In the genomic region with DNA sequence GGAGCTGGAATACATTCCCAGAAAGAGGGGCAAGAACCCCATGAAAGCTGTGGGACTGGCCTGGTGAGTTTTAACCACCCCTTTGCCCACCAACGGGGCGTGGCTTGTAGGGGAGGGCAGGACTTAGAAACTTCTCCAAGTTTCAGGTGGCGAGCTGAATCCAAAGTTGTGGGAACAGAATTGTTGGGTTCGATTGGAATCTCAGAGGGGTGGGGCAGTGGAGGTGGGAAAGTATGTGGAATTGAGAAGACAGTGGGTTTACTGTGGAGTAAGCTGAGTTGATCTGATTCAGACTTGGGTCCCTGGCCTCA, we compare ENCODE assay signal across 10 cellular contexts. TPM values are rescaled to one million over a fixed set of nuclear protein-coding genes. Genes with fewer than 3 reads are reported as not detected.
DNase-seq lines count a peak whose midpoint lies in the region; ATAC-seq, FAIRE-seq and TF ChIP-seq lines count a peak whose summit lies in the region.
"Had no signal": no experiment of that assay in that cellular context is flagged by ENCODE, and none has a peak within 500 bp of the region (broad histone marks: within the 10 kb centered on the region; RNA-seq: fewer than 3 reads in every experiment).

No MANE protein-coding gene starts in this region.

- POLR2A ChIA-PET in SK-N-SH (lab: Yijun Ruan, JAX): interaction anchor here (0.9 kb wide), 1 partner anchor 9 kb away, joined by 3 read pairs; no protein-coding TSS in a partner anchor

- H3K36me3 ChIP-seq in SK-N-SH (replicated peaks in 1 of 2; ENCODE audit: control insufficient read depth in 1 of 2, insufficient read depth in 2 of 2, low read length in 1 of 2): peaks cover 28 to 37% of the 10 kb centered on the region in 2 experiments
- peaks cover 32 to 35% of the 10 kb centered on the region in 2 experiments for H3K36me3 ChIP-seq in keratinocyte (ENCODE audit: control insufficient read depth in 2 of 2, extremely low read depth in 1 of 2, insufficient read depth in 2 of 2, low read length in 2 of 2)
- H3K36me3 ChIP-seq in stomach smooth muscle (ENCODE audit: control insufficient read depth in 2 of 2, insufficient read depth in 2 of 2, low read length in 2 of 2): peaks cover 35 to 38% of the 10 kb centered on the region in 2 donors

- H3K27me3 ChIP-seq in SK-N-SH (ENCODE audit: insufficient read depth) (no peaks in the 10 kb centered on the region), keratinocyte (ENCODE audit: control insufficient read depth, extremely low read depth, insufficient read depth, low read length) (no peaks in the 10 kb centered on the region), stomach smooth muscle (ENCODE audit: control insufficient read depth in 1 of 2, insufficient read depth in 2 of 2, low read length in 2 of 2) (no peaks in the 10 kb centered on the region)

- H3K79me2 ChIP-seq in SK-N-SH (ENCODE audit: insufficient read depth) (peaks cover 51% of the 10 kb centered on the region), keratinocyte (ENCODE audit: control insufficient read depth, insufficient read depth, low read length) (peaks cover 18% of the 10 kb centered on the region)

- H3K9me1 ChIP-seq in keratinocyte (ENCODE audit: control insufficient read depth, extremely low read depth, insufficient read depth, low read length): peaks cover 2% of the 10 kb centered on the region

- H2AFZ ChIP-seq in SK-N-SH (ENCODE audit: low read depth) (no peak overlapping the region), keratinocyte (ENCODE audit: control insufficient read depth, low read length) (no peak overlapping the region)

- intact Hi-C loops in activated T-helper 2 cell treated with anti-CD3 and anti-CD28 coated beads, Interferon-gamma antibody, Interleukin-2, Interleukin-4, amounts not matched to agents 10 μg/mL and 5 μg/mL and 100 μg/mL, durations not matched to agents 14 hours and 24 hours and 36 hours (cut with micrococcal nuclease): loop anchor here (2.0 to 5.0 kb wide), 2 partner anchors 45 to 1116 kb away; a partner anchor contains a TSS

- H3F3A ChIP-seq in SK-N-SH (replicated peaks; ENCODE audit: insufficient read depth): no peaks in the 10 kb centered on the region

- no peaks in the 10 kb centered on the region for H3K9me3 ChIP-seq in SK-N-SH
- H3K9me3 ChIP-seq in keratinocyte (ENCODE audit: control insufficient read depth, low read depth, low read length): no peaks in the 10 kb centered on the region
- no peaks in the 10 kb centered on the region for H3K9me3 ChIP-seq in stomach smooth muscle (ENCODE audit: control insufficient read depth in 2 of 2, low read length in 2 of 2)
- H3K9me3 ChIP-seq: mucosa of descending colon had no signal

- peak overlapping the region; percentile 85 to 98 for H3K4me3 ChIP-seq in SK-N-SH (ENCODE audit: low read depth in 2 of 2, low read length in 1 of 2)
- peak overlapping the region; percentile 76 to 96 (median 93) for H3K4me3 ChIP-seq in keratinocyte (ENCODE audit: control insufficient read depth in 2 of 3, extremely low read depth in 1 of 3, insufficient read depth in 2 of 3, low read depth in 1 of 3, low read length in 3 of 3)
- H3K4me3 ChIP-seq in stomach smooth muscle (ENCODE audit: low read length in 2 of 2): peak overlapping the region; percentile 81 to 96

- H3K27ac ChIP-seq in SK-N-SH (ENCODE audit: low read depth in 2 of 2, low read length in 1 of 2) (no peak overlapping the region), keratinocyte (ENCODE audit: control insufficient read depth, insufficient read depth, low read length) (peak overlapping the region; percentile 65), stomach smooth muscle (ENCODE audit: low read length) (peak overlapping the region; percentile 70)

- no peaks in the 10 kb centered on the region for H3K27me3 Mint-ChIP-seq in activated T-helper 2 cell treated with anti-CD3 and anti-CD28 coated beads, Interferon-gamma antibody, Interleukin-2, Interleukin-4, amounts not matched to agents 10 μg/mL and 5 μg/mL and 100 μg/mL, durations not matched to agents 14 hours and 24 hours and 36 hours (ENCODE audit: low read depth)

- DNase-seq in SK-N-SH: no peak
- no peak for DNase-seq in activated T-helper 2 cell treated with anti-CD3 and anti-CD28 coated beads, Interferon-gamma antibody, Interleukin-2, Interleukin-4, amounts not matched to agents 10 μg/mL and 5 μg/mL and 100 μg/mL, durations not matched to agents 14 hours and 24 hours and 36 hours (ENCODE audit: low spot score)
- no peak for DNase-seq in keratinocyte (ENCODE audit: low read depth, low spot score)
- DNase-seq in NCI-H2227 treated with DMSO at 0.1 percent for 48 hours (lab: John Stamatoyannopoulos, UW): no peak

- H3K36me3 Mint-ChIP-seq in activated T-helper 2 cell treated with anti-CD3 and anti-CD28 coated beads, Interferon-gamma antibody, Interleukin-2, Interleukin-4, amounts not matched to agents 10 μg/mL and 5 μg/mL and 100 μg/mL, durations not matched to agents 14 hours and 24 hours and 36 hours (ENCODE audit: low read depth): peaks cover 46% of the 10 kb centered on the region

- H3K9ac ChIP-seq in SK-N-SH (peak overlapping the region; percentile 68), keratinocyte (ENCODE audit: control insufficient read depth, extremely low read depth, insufficient read depth, low read length) (peak overlapping the region; percentile 80), stomach smooth muscle (ENCODE audit: low read length in 2 of 2) (peak overlapping the region; percentile 42 to 78)

- TF ChIP-seq CTCF in SK-N-SH (IDR thresholded peaks at IDR 0.05): no peak
- no peak for TF ChIP-seq CTCF in keratinocyte (optimal IDR thresholded peaks at IDR 0.05 in 1 of 3, IDR thresholded peaks at IDR 0.05 in 1 of 3, conservative IDR thresholded peaks at IDR 0.05 in 1 of 3; ENCODE audit: extremely low read depth in 1 of 3, insufficient read depth in 2 of 3, low read length in 3 of 3)

- CTCF ChIA-PET in SK-N-SH (lab: Yijun Ruan, JAX): interaction anchor here (0.6 to 5.7 kb wide), 19 partner anchors 10 to 194 kb away, joined by 3 to 47 read pairs (median 6); a partner anchor contains a TSS

- H4K20me1 ChIP-seq in SK-N-SH (ENCODE audit: insufficient read depth) (peaks cover 6% of the 10 kb centered on the region; the same call in 1 of the 2 replicates), keratinocyte (ENCODE audit: control insufficient read depth, extremely low read depth, insufficient read depth, low read length) (peaks cover 3% of the 10 kb centered on the region)

- no peak for TF ChIP-seq EP300 in SK-N-SH (IDR thresholded peaks at IDR 0.05; ENCODE audit: borderline replicate concordance in 1 of 2, low read depth in 1 of 2, low read length in 1 of 2)

- H3K4me1 Mint-ChIP-seq in activated T-helper 2 cell treated with anti-CD3 and anti-CD28 coated beads, Interferon-gamma antibody, Interleukin-2, Interleukin-4, amounts not matched to agents 10 μg/mL and 5 μg/mL and 100 μg/mL, durations not matched to agents 14 hours and 24 hours and 36 hours (ENCODE audit: low read depth): peaks cover 20% of the 10 kb centered on the region

- ATAC-seq in SK-N-SH treated with all-trans-retinoic acid at 6 μM for 48 hours (no peak), GM19395 (IDR thresholded peaks at IDR 0.05; ENCODE audit: unreplicated experiment) (no peak), HG03108 (IDR thresholded peaks at IDR 0.05; ENCODE audit: unreplicated experiment) (no peak)
- ATAC-seq: mucosa of descending colon had no signal

- WGBS in SK-N-SH (ENCODE audit: low lambda C conversion rate): 52% methylated on average over 4 of the region's 4 CpGs

- peaks cover 14 to 19% of the 10 kb centered on the region in 2 experiments; a peak in 1 of 4 replicates for H3K4me1 ChIP-seq in SK-N-SH (ENCODE audit: control insufficient read depth in 1 of 2, insufficient read depth in 2 of 2, low read depth in 1 of 2, low read length in 1 of 2)
- H3K4me1 ChIP-seq in keratinocyte (ENCODE audit: control insufficient read depth, extremely low read depth, insufficient read depth, low read length): peaks cover 27% of the 10 kb centered on the region
- peaks cover 42% of the 10 kb centered on the region for H3K4me1 ChIP-seq in stomach smooth muscle (ENCODE audit: control insufficient read depth, insufficient read depth, low read length)

- dilution Hi-C loops in keratinocyte (cut with MboI; ENCODE audit: extremely low pct_ligation_motif_present, low sequenced_read_pairs): no loop called here

- peak overlapping the region; percentile 47 for H3K27ac Mint-ChIP-seq in activated T-helper 2 cell treated with anti-CD3 and anti-CD28 coated beads, Interferon-gamma antibody, Interleukin-2, Interleukin-4, amounts not matched to agents 10 μg/mL and 5 μg/mL and 100 μg/mL, durations not matched to agents 14 hours and 24 hours and 36 hours

- H3K9me2 ChIP-seq in SK-N-SH: no peaks in the 10 kb centered on the region

- no peak for TF ChIP-seq RAD21 in SK-N-SH (IDR thresholded peaks at IDR 0.05; ENCODE audit: low read length)

- H3K4me3 Mint-ChIP-seq in activated T-helper 2 cell treated with anti-CD3 and anti-CD28 coated beads, Interferon-gamma antibody, Interleukin-2, Interleukin-4, amounts not matched to agents 10 μg/mL and 5 μg/mL and 100 μg/mL, durations not matched to agents 14 hours and 24 hours and 36 hours (ENCODE audit: low read depth): peak overlapping the region; percentile 94

- H3K4me2 ChIP-seq in SK-N-SH (peak overlapping the region; percentile 94), keratinocyte (ENCODE audit: control insufficient read depth, extremely low read depth, insufficient read depth, low read depth, low read length) (peak overlapping the region; percentile 88)

- H3K9me3 Mint-ChIP-seq in activated T-helper 2 cell treated with anti-CD3 and anti-CD28 coated beads, Interferon-gamma antibody, Interleukin-2, Interleukin-4, amounts not matched to agents 10 μg/mL and 5 μg/mL and 100 μg/mL, durations not matched to agents 14 hours and 24 hours and 36 hours: no peaks in the 10 kb centered on the region

- no peak for FAIRE-seq in keratinocyte (lab: Jason Lieb, UNC)
- FAIRE-seq: A204.1 had no signal

RNA-seq across cellular contexts. Expression of a gene that starts 1.1 kb away (rescaled TPM):
- polyA plus RNA-seq in SK-N-SH (2012; rRNA removed) (92.2 and 101 TPM in 2 replicates), keratinocyte (21.8 to 36.2 TPM (median 22.8 TPM) in 3 replicates)
- 56.7 and 75.3 TPM in 2 replicates for polyA plus RNA-seq in SK-N-SH (2012; cell fraction: cytosol; rRNA removed)
- 57.8 and 74.7 TPM in 2 replicates for polyA plus RNA-seq in SK-N-SH (2012; cell fraction: nucleus; rRNA removed)
- total RNA-seq in activated T-helper 2 cell treated with anti-CD3 and anti-CD28 coated beads, Interferon-gamma antibody, Interleukin-2, Interleukin-4, amounts not matched to agents 10 μg/mL and 5 μg/mL and 100 μg/mL, durations not matched to agents 14 hours and 24 hours and 36 hours: 19.9 and 20.8 TPM in 2 replicates
- polyA plus RNA-seq in keratinocyte (2011; ENCODE audit: low read depth): 10.8 TPM
- 20.8 and 30.2 TPM in 2 replicates for polyA plus RNA-seq in keratinocyte (2011; cell fraction: cytosol; rRNA removed)
- 21.9 and 23.9 TPM in 2 replicates for polyA plus RNA-seq in keratinocyte (2011; cell fraction: nucleus; rRNA removed)
- 29.2 and 36.6 TPM in 2 replicates for polyA plus RNA-seq in keratinocyte (2012; ENCODE audit: low replicate concordance)
- 6.2 to 31.2 TPM (median 9.2 TPM) in 3 replicates for polyA minus RNA-seq in keratinocyte
- polyA minus RNA-seq in keratinocyte (2011; cell fraction: cytosol; rRNA and poly(A)+ RNA removed): 13.4 TPM
- polyA minus RNA-seq in keratinocyte (2011; cell fraction: nucleus; rRNA and poly(A)+ RNA removed): 5.5 and 7.0 TPM in 2 replicates

RNA-seq across cellular contexts. Expression of a gene that starts 1.5 kb away (rescaled TPM):
- polyA plus RNA-seq in SK-N-SH (2012; rRNA removed) (223 and 276 TPM in 2 replicates), keratinocyte (76.3 to 94.3 TPM (median 78.4 TPM) in 3 replicates)
- 191 and 203 TPM in 2 replicates for polyA plus RNA-seq in SK-N-SH (2012; cell fraction: cytosol; rRNA removed)
- polyA plus RNA-seq in SK-N-SH (2012; cell fraction: nucleus; rRNA removed): 302 and 308 TPM in 2 replicates
- 82.4 and 82.9 TPM in 2 replicates for total RNA-seq in activated T-helper 2 cell treated with anti-CD3 and anti-CD28 coated beads, Interferon-gamma antibody, Interleukin-2, Interleukin-4, amounts not matched to agents 10 μg/mL and 5 μg/mL and 100 μg/mL, durations not matched to agents 14 hours and 24 hours and 36 hours
- 115 TPM for polyA plus RNA-seq in keratinocyte (2011; ENCODE audit: low read depth)
- polyA plus RNA-seq in keratinocyte (2011; cell fraction: cytosol; rRNA removed): 46.1 and 129 TPM in 2 replicates
- 108 and 122 TPM in 2 replicates for polyA plus RNA-seq in keratinocyte (2011; cell fraction: nucleus; rRNA removed)
- 113 and 114 TPM in 2 replicates for polyA plus RNA-seq in keratinocyte (2012; ENCODE audit: low replicate concordance)
- polyA minus RNA-seq in keratinocyte: 54.2 to 86.2 TPM (median 64.0 TPM) in 3 replicates
- 100 TPM for polyA minus RNA-seq in keratinocyte (2011; cell fraction: cytosol; rRNA and poly(A)+ RNA removed)
- 44.9 and 45.3 TPM in 2 replicates for polyA minus RNA-seq in keratinocyte (2011; cell fraction: nucleus; rRNA and poly(A)+ RNA removed)

RNA-seq across cellular contexts. Expression of a gene that starts 10.6 kb away (rescaled TPM):
- polyA plus RNA-seq in SK-N-SH (2012; rRNA removed): 0.08 and 0.13 TPM in 2 replicates
- 0.03 and 0.05 TPM in 2 replicates for polyA plus RNA-seq in SK-N-SH (2012; cell fraction: cytosol; rRNA removed)
- 0.38 and 0.50 TPM in 2 replicates for polyA plus RNA-seq in SK-N-SH (2012; cell fraction: nucleus; rRNA removed)
- total RNA-seq in activated T-helper 2 cell treated with anti-CD3 and anti-CD28 coated beads, Interferon-gamma antibody, Interleukin-2, Interleukin-4, amounts not matched to agents 10 μg/mL and 5 μg/mL and 100 μg/mL, durations not matched to agents 14 hours and 24 hours and 36 hours: 0.41 and 0.87 TPM in 2 replicates
- 0.10 to 0.18 TPM (median 0.12 TPM) in 3 replicates for polyA plus RNA-seq in keratinocyte
- polyA plus RNA-seq in keratinocyte (2011; ENCODE audit: low read depth): not detected
- 0.05 TPM in 1 of 2 replicates, not detected in the other for polyA plus RNA-seq in keratinocyte (2011; cell fraction: cytosol; rRNA removed)
- 0.57 and 1.0 TPM in 2 replicates for polyA plus RNA-seq in keratinocyte (2011; cell fraction: nucleus; rRNA removed)
- polyA plus RNA-seq in keratinocyte (2012; ENCODE audit: low replicate concordance): 0.08 and 0.59 TPM in 2 replicates
- polyA minus RNA-seq in keratinocyte: 0.42 to 0.92 TPM in 2 of 3 replicates, not detected in the other
- polyA minus RNA-seq in keratinocyte (2011; cell fraction: cytosol; rRNA and poly(A)+ RNA removed): not detected
- 1.3 and 1.8 TPM in 2 replicates for polyA minus RNA-seq in keratinocyte (2011; cell fraction: nucleus; rRNA and poly(A)+ RNA removed)

RNA-seq across cellular contexts. Expression of a gene that starts 20.9 kb away (rescaled TPM):
- 7.3 and 7.8 TPM in 2 replicates for polyA plus RNA-seq in SK-N-SH (2012; rRNA removed)
- 4.4 and 6.8 TPM in 2 replicates for polyA plus RNA-seq in SK-N-SH (2012; cell fraction: cytosol; rRNA removed)
- 4.5 and 5.3 TPM in 2 replicates for polyA plus RNA-seq in SK-N-SH (2012; cell fraction: nucleus; rRNA removed)
- total RNA-seq in activated T-helper 2 cell treated with anti-CD3 and anti-CD28 coated beads, Interferon-gamma antibody, Interleukin-2, Interleukin-4, amounts not matched to agents 10 μg/mL and 5 μg/mL and 100 μg/mL, durations not matched to agents 14 hours and 24 hours and 36 hours: 69.6 and 73.7 TPM in 2 replicates
- 609 to 905 TPM (median 751 TPM) in 3 replicates for polyA plus RNA-seq in keratinocyte
- 191 TPM for polyA plus RNA-seq in keratinocyte (2011; ENCODE audit: low read depth)
- 813 and 945 TPM in 2 replicates for polyA plus RNA-seq in keratinocyte (2011; cell fraction: cytosol; rRNA removed)
- polyA plus RNA-seq in keratinocyte (2011; cell fraction: nucleus; rRNA removed): 1,406 and 1,501 TPM in 2 replicates
- polyA plus RNA-seq in keratinocyte (2012; ENCODE audit: low replicate concordance): 664 and 1,481 TPM in 2 replicates
- polyA minus RNA-seq in keratinocyte: 637 to 1,645 TPM (median 916 TPM) in 3 replicates
- polyA minus RNA-seq in keratinocyte (2011; cell fraction: cytosol; rRNA and poly(A)+ RNA removed): 623 TPM
- polyA minus RNA-seq in keratinocyte (2011; cell fraction: nucleus; rRNA and poly(A)+ RNA removed): 527 and 748 TPM in 2 replicates

RNA-seq across cellular contexts. Expression of a gene that starts 54.5 kb away (rescaled TPM):
- 319 and 387 TPM in 2 replicates for polyA plus RNA-seq in SK-N-SH (2012; rRNA removed)
- 392 and 457 TPM in 2 replicates for polyA plus RNA-seq in SK-N-SH (2012; cell fraction: cytosol; rRNA removed)
- 156 and 201 TPM in 2 replicates for polyA plus RNA-seq in SK-N-SH (2012; cell fraction: nucleus; rRNA removed)
- 639 and 643 TPM in 2 replicates for total RNA-seq in activated T-helper 2 cell treated with anti-CD3 and anti-CD28 coated beads, Interferon-gamma antibody, Interleukin-2, Interleukin-4, amounts not matched to agents 10 μg/mL and 5 μg/mL and 100 μg/mL, durations not matched to agents 14 hours and 24 hours and 36 hours
- polyA plus RNA-seq in keratinocyte: 945 to 1,145 TPM (median 1,121 TPM) in 3 replicates
- 432 TPM for polyA plus RNA-seq in keratinocyte (2011; ENCODE audit: low read depth)
- polyA plus RNA-seq in keratinocyte (2011; cell fraction: cytosol; rRNA removed): 1,009 and 1,286 TPM in 2 replicates
- polyA plus RNA-seq in keratinocyte (2011; cell fraction: nucleus; rRNA removed): 415 and 500 TPM in 2 replicates
- 609 and 708 TPM in 2 replicates for polyA plus RNA-seq in keratinocyte (2012; ENCODE audit: low replicate concordance)
- 462 to 612 TPM (median 564 TPM) in 3 replicates for polyA minus RNA-seq in keratinocyte
- 403 TPM for polyA minus RNA-seq in keratinocyte (2011; cell fraction: cytosol; rRNA and poly(A)+ RNA removed)
- 154 and 230 TPM in 2 replicates for polyA minus RNA-seq in keratinocyte (2011; cell fraction: nucleus; rRNA and poly(A)+ RNA removed)

Comparison
In these comparisons a context has a peak if more than half of its experiments do, and no peak if none do; other contexts are left out.
1. H3K27ac ChIP-seq: peak in keratinocyte (single experiment) and stomach smooth muscle (single experiment); none in SK-N-SH (0 of 2).
2. Peak in every context shown above with its lines, with median percentiles within 50 percentile points of each other: H3K4me3 ChIP-seq and H3K9ac ChIP-seq.